ENCODE assay signal across 13 cellular contexts in genomic region chr7:145106001-145106400, GRCh38.
DNase-seq lines count a peak whose midpoint lies in the region; TF ChIP-seq lines count a peak whose summit lies in the region.
"Had no signal": no experiment of that assay in that cellular context is flagged by ENCODE, and none has a peak within 500 bp of the region (broad histone marks: within the 10 kb centered on the region; RNA-seq: fewer than 3 reads in every experiment).

No MANE protein-coding gene starts in this region.

- no peak for TF ChIP-seq CTCF in mesothelial cell of epicardium (IDR thresholded peaks at IDR 0.05; ENCODE audit: unreplicated experiment)

- H3K27me3 Mint-ChIP-seq in mesothelial cell of epicardium (ENCODE audit: low read depth), result no peaks in the 10 kb centered on the region

- H3K27ac Mint-ChIP-seq in mesothelial cell of epicardium, result peak overlapping the region; percentile 93

- H3K9me3 Mint-ChIP-seq in mesothelial cell of epicardium, result peaks cover 9% of the 10 kb centered on the region

- no peaks in the 10 kb centered on the region for H3K36me3 Mint-ChIP-seq in mesothelial cell of epicardium
- H3K36me3 Mint-ChIP-seq: IgD-negative memory B cell had no signal

- H3K4me3 Mint-ChIP-seq in mesothelial cell of epicardium, result peak overlapping the region; percentile 15
- H3K4me3 Mint-ChIP-seq: IgD-negative memory B cell had no signal

- H3K4me1 Mint-ChIP-seq in mesothelial cell of epicardium, result peaks cover 27% of the 10 kb centered on the region
- H3K4me1 Mint-ChIP-seq: IgD-negative memory B cell had no signal

- DNase-seq in DMS53 (lab: John Stamatoyannopoulos, UW), result peak; percentile 65
- DNase-seq in NCI-H187 treated with DMSO at 0.1 percent for 48 hours (lab: John Stamatoyannopoulos, UW), result peak; percentile 52
- DNase-seq in T1000 (lab: John Stamatoyannopoulos, UW), result peak; percentile 18
- DNase-seq in mesothelial cell of epicardium (ENCODE audit: low spot score in 2 of 2, unreplicated experiment in 2 of 2), result peak in 1 of 2 experiments; percentile 50
- DNase-seq in EL, result no peak
- no peak for DNase-seq in midbrain (lab: John Stamatoyannopoulos, UW)
- no peak for DNase-seq in stimulated activated naive CD4-positive, alpha-beta T cell (lab: John Stamatoyannopoulos, UW)
- no peak for DNase-seq in DMS 273 (lab: John Stamatoyannopoulos, UW; ENCODE audit: unreplicated experiment)
- DNase-seq: activated T-cell treated with anti-CD3 and anti-CD28 coated beads, Interleukin-2, amount 50 U/mL, for 48 hours; AML-193; effector CD4-positive, alpha-beta T cell; NCI-H526 had no signal

Comparison
In these comparisons a context has a peak if more than half of its experiments do, and no peak if none do; other contexts are left out.
1. DNase-seq: peak in DMS53 (single experiment), NCI-H187 treated with DMSO at 0.1 percent for 48 hours (single experiment) and T1000 (single experiment); none in EL (single experiment), midbrain (single experiment), stimulated activated naive CD4-positive, alpha-beta T cell (0 of 6) and DMS 273 (single experiment).